Comparison of ENCODE assay signal across 8 cellular contexts in genomic region chr3:52454938-52455282, GRCh38. TPM values are rescaled to one million over a fixed set of nuclear protein-coding genes. Genes with fewer than 3 reads are reported as not detected.
DNase-seq lines count a peak whose midpoint lies in the region; ATAC-seq, FAIRE-seq and TF ChIP-seq lines count a peak whose summit lies in the region.

No MANE protein-coding gene starts in this region.

- no peak for TF ChIP-seq POLR2A in K562 (conservative IDR thresholded peaks at IDR 0.05)

- no peaks in the 10 kb centered on the region for H3K9me3 ChIP-seq in K562 (replicated peaks; ENCODE audit: control insufficient read depth, insufficient read depth, low read depth, low read length)

- no peaks in the 10 kb centered on the region for H3K27me3 Mint-ChIP-seq in mesothelial cell of epicardium (ENCODE audit: low read depth)

- H3K36me3 Mint-ChIP-seq in mesothelial cell of epicardium, result peaks cover 15% of the 10 kb centered on the region

- DNase-seq in HFF-Myc (ENCODE audit: extremely low read depth, low read depth), result no peak
- DNase-seq in K562 (ENCODE audit: extremely low read depth in 1 of 4, low spot score in 3 of 4), result peak in 1 of 4 experiments; percentile 13
- DNase-seq in mesothelial cell of epicardium (ENCODE audit: low spot score in 2 of 2, unreplicated experiment in 2 of 2), result no peak
- DNase-seq in NCI-H1417 (lab: John Stamatoyannopoulos, UW), result no peak
- no peak for DNase-seq in medulla oblongata (ENCODE audit: extremely low spot score)
- DNase-seq in activated CD4-positive, CD25-positive, alpha-beta regulatory T cell (lab: John Stamatoyannopoulos, UW), result no peak

- H3K27ac ChIP-seq in 22Rv1 (peak overlapping the region; percentile 79), K562 (ENCODE audit: extremely low read depth, low read depth, low read length) (peak overlapping the region; percentile 73)

- H4K20me1 ChIP-seq in K562 (replicated peaks; ENCODE audit: control insufficient read depth, insufficient read depth, low read length), result no peaks in the 10 kb centered on the region

- H3K4me3 ChIP-seq in HFF-Myc (replicated peaks; ENCODE audit: low read depth, low read length), result peak overlapping the region; percentile 89
- peak overlapping the region; percentile 92 for H3K4me3 ChIP-seq in K562

- ATAC-seq in K562 (peak; percentile 7), HG02610 (IDR thresholded peaks at IDR 0.05; ENCODE audit: unreplicated experiment) (no peak)

- H3K9ac ChIP-seq in K562 (ENCODE audit: insufficient read depth in 1 of 2, low read depth in 2 of 2, low read length in 2 of 2), result peak overlapping the region; percentile 68 to 93

- H3K27me3 ChIP-seq in K562 (ENCODE audit: control insufficient read depth in 2 of 2, insufficient read depth in 2 of 2, low read length in 2 of 2), result no peaks in the 10 kb centered on the region

- FAIRE-seq in K562 (lab: Jason Lieb, UNC), result peak; percentile 42

- TF ChIP-seq RAD21 in K562 (CRISPR knock-in tag; conservative IDR thresholded peaks at IDR 0.05 in 1 of 2, IDR thresholded peaks at IDR 0.05 in 1 of 2), result no peak

- no peak for TF ChIP-seq CTCF in 22Rv1 (IDR thresholded peaks at IDR 0.05)
- no peak for TF ChIP-seq CTCF in HFF-Myc (IDR thresholded peaks at IDR 0.05; ENCODE audit: low read depth, low read length, missing control alignments)
- TF ChIP-seq CTCF in K562 (IDR thresholded peaks at IDR 0.05 in 2 of 3, conservative IDR thresholded peaks at IDR 0.05 in 1 of 3; ENCODE audit: insufficient read depth in 2 of 3, low read depth in 1 of 3, low read length in 3 of 3), result no peak
- TF ChIP-seq CTCF in mesothelial cell of epicardium (IDR thresholded peaks at IDR 0.05; ENCODE audit: unreplicated experiment), result no peak

- POLR2A ChIA-PET in K562 (lab: Yijun Ruan, JAX), result interaction anchor here (1.2 kb wide), 1 partner anchor 234 kb away, joined by 4 read pairs; no protein-coding TSS in a partner anchor

- no peaks in the 10 kb centered on the region for H3K9me1 ChIP-seq in K562 (ENCODE audit: control insufficient read depth, insufficient read depth, low read length)

- intact Hi-C loops in K562 (cut with micrococcal nuclease), result loop anchor here (10.0 kb wide), 1 partner anchor 230 kb away; the partner anchor contains the start of genes GNL3 and PBRM1

- CTCF ChIA-PET in K562 (lab: Yijun Ruan, JAX; ENCODE audit: low intra/inter-chr PET ratio), result no interaction called here

- H3K4me1 Mint-ChIP-seq in mesothelial cell of epicardium, result peaks cover 49% of the 10 kb centered on the region

- H3K27ac Mint-ChIP-seq in mesothelial cell of epicardium, result peak overlapping the region; percentile 89

- peaks cover 25% of the 10 kb centered on the region; the same call in 2 of the 3 replicates for H3K36me3 ChIP-seq in K562 (ENCODE audit: control insufficient read depth, insufficient read depth, low read length)

- H3K4me1 ChIP-seq in K562 (replicated peaks in 1 of 2; ENCODE audit: control insufficient read depth in 2 of 2, insufficient read depth in 2 of 2, low read length in 2 of 2), result peaks cover 19 to 48% of the 10 kb centered on the region in 2 experiments; a peak in 4 of 5 replicates

- H3K9me3 Mint-ChIP-seq in mesothelial cell of epicardium, result no peaks in the 10 kb centered on the region

- TSS peak; percentile 93 for BruUV-seq in K562 (replicated peaks; lab: Mats Ljungman, UMichigan)

- 22% methylated on average over 3 of the region's 11 CpGs for WGBS in K562 (ENCODE audit: insufficient coverage, low coverage, missing lambda C conversion rate)

- H3K4me2 ChIP-seq in K562 (ENCODE audit: insufficient read depth, low read length), result peak overlapping the region; percentile 83

- peaks cover 28% of the 10 kb centered on the region for H3K79me2 ChIP-seq in K562 (ENCODE audit: control insufficient read depth, insufficient read depth, low read length)

- no peak for TF ChIP-seq EP300 in K562 (IDR thresholded peaks at IDR 0.05; ENCODE audit: low read length)

- peak overlapping the region; percentile 92 for H3K4me3 Mint-ChIP-seq in mesothelial cell of epicardium

- H2AFZ ChIP-seq in K562 (ENCODE audit: low read depth, low read length), result peak overlapping the region; percentile 84

- in situ Hi-C loops in K562 (cut with MboI), result no loop called here

RNA-seq across cellular contexts. Expression of gene NISCH, which starts 0.5 kb away (rescaled TPM):
- 205 and 431 TPM in 2 replicates for total RNA-seq in K562 (2011; cell fraction: chromatin; rRNA removed; ENCODE audit: low replicate concordance)
- total RNA-seq in K562 (2011; cell fraction: nucleolus; rRNA removed), result 200 and 220 TPM in 2 replicates
- 158 and 172 TPM in 2 replicates for total RNA-seq in K562 (2011; cell fraction: nucleoplasm; rRNA removed)
- total RNA-seq in K562 (2014; rRNA removed), result 27.9 and 35.9 TPM in 2 replicates
- total RNA-seq in K562 (2014; rRNA removed; fragmentation: Illumina TruSeq; extraction: Trizol), result 13.9 and 16.1 TPM in 2 replicates
- 20.7 and 22.2 TPM in 2 replicates for total RNA-seq in K562 (2015; rRNA removed; fragmentation: Illumina TruSeq; extraction: Trizol)
- 36.9 and 43.5 TPM in 2 replicates for total RNA-seq in K562 (2021)
- 34.6 and 52.5 TPM in 2 replicates for polyA plus RNA-seq in K562 (2011; rRNA removed)
- 31.2 and 33.2 TPM in 2 replicates for polyA plus RNA-seq in K562 (2011; cell fraction: cytosol; rRNA removed)
- polyA plus RNA-seq in K562 (2011; cell fraction: nucleus; rRNA removed), result 303 and 415 TPM in 2 replicates
- polyA plus RNA-seq in K562 (2012), result 28.8 and 58.0 TPM in 2 replicates
- 23.4 and 28.3 TPM in 2 replicates for polyA plus RNA-seq in K562 (2014; fragmentation: Illumina TruSeq; extraction: Trizol)
- polyA plus RNA-seq in K562 (2014; fragmentation: Nextera tagmentation; extraction: Ambion mirVana), result under 1 TPM; 0.44 to 0.80 TPM
- 37.5 and 42.4 TPM in 2 replicates for polyA plus RNA-seq in K562 (2014; rRNA removed)
- 35.4 and 47.8 TPM in 2 replicates for polyA minus RNA-seq in K562 (2011; rRNA and poly(A)+ RNA removed)
- 23.4 and 31.6 TPM in 2 replicates for polyA minus RNA-seq in K562 (2011; cell fraction: cytosol; rRNA and poly(A)+ RNA removed)
- polyA minus RNA-seq in K562 (2011; cell fraction: nucleus; rRNA and poly(A)+ RNA removed), result 68.9 and 75.8 TPM in 2 replicates
- total RNA-seq in mesothelial cell of epicardium, result 235 to 242 TPM (median 240 TPM) in 3 replicates

RNA-seq across cellular contexts. Expression of gene TNNC1, which starts 1.1 kb away (rescaled TPM):
- total RNA-seq in K562 (2011; cell fraction: chromatin; rRNA removed; ENCODE audit: low replicate concordance), result 0.65 TPM in 1 of 2 replicates, not detected in the other
- 1.0 and 1.3 TPM in 2 replicates for total RNA-seq in K562 (2011; cell fraction: nucleolus; rRNA removed)
- 2.7 TPM in 1 of 2 replicates, not detected in the other for total RNA-seq in K562 (2011; cell fraction: nucleoplasm; rRNA removed)
- total RNA-seq in K562 (2014; rRNA removed), result 0.53 TPM in 1 of 2 replicates, not detected in the other
- total RNA-seq in K562 (2014; rRNA removed; fragmentation: Illumina TruSeq; extraction: Trizol), result not detected in 2 replicates
- total RNA-seq in K562 (2015; rRNA removed; fragmentation: Illumina TruSeq; extraction: Trizol), result not detected in 2 replicates
- 0.47 TPM in 1 of 2 replicates, not detected in the other for total RNA-seq in K562 (2021)
- 0.42 and 1.1 TPM in 2 replicates for polyA plus RNA-seq in K562 (2011; rRNA removed)
- polyA plus RNA-seq in K562 (2011; cell fraction: cytosol; rRNA removed), result 0.60 and 1.6 TPM in 2 replicates
- polyA plus RNA-seq in K562 (2011; cell fraction: nucleus; rRNA removed), result 3.3 and 6.2 TPM in 2 replicates
- polyA plus RNA-seq in K562 (2012), result 0.12 and 0.65 TPM in 2 replicates
- polyA plus RNA-seq in K562 (2014; fragmentation: Illumina TruSeq; extraction: Trizol), result 0.85 TPM in 1 of 2 replicates, not detected in the other
- polyA plus RNA-seq in K562 (2014; fragmentation: Nextera tagmentation; extraction: Ambion mirVana), result under 1 TPM; 0.08 to 0.27 TPM
- polyA plus RNA-seq in K562 (2014; rRNA removed), result 0.78 TPM in 1 of 2 replicates, not detected in the other
- 0.42 and 1.4 TPM in 2 replicates for polyA minus RNA-seq in K562 (2011; rRNA and poly(A)+ RNA removed)
- polyA minus RNA-seq in K562 (2011; cell fraction: cytosol; rRNA and poly(A)+ RNA removed), result not detected in 2 replicates
- polyA minus RNA-seq in K562 (2011; cell fraction: nucleus; rRNA and poly(A)+ RNA removed), result 0.44 TPM in 1 of 2 replicates, not detected in the other
- 4.0 to 5.2 TPM (median 4.6 TPM) in 3 replicates for total RNA-seq in mesothelial cell of epicardium

RNA-seq across cellular contexts. Expression of gene SEMA3G, which starts 10.0 kb away (rescaled TPM):
- total RNA-seq in K562 (2011; cell fraction: chromatin; rRNA removed; ENCODE audit: low replicate concordance), result 0.16 TPM in 1 of 2 replicates, not detected in the other
- total RNA-seq in K562 (2011; cell fraction: nucleolus; rRNA removed), result 0.13 and 0.33 TPM in 2 replicates
- 0.29 TPM in 1 of 2 replicates, not detected in the other for total RNA-seq in K562 (2011; cell fraction: nucleoplasm; rRNA removed)
- total RNA-seq in K562 (2014; rRNA removed) (0.04 and 0.05 TPM in 2 replicates), K562 (2014; rRNA removed; fragmentation: Illumina TruSeq; extraction: Trizol) (not detected in 2 replicates), K562 (2015; rRNA removed; fragmentation: Illumina TruSeq; extraction: Trizol) (0.04 and 0.11 TPM in 2 replicates), K562 (2021) (0.07 TPM in 1 of 2 replicates, not detected in the other), mesothelial cell of epicardium (0.35 to 0.80 TPM (median 0.66 TPM) in 3 replicates)
- polyA plus RNA-seq in K562 (2011; rRNA removed) (0.11 TPM in 1 of 2 replicates, not detected in the other), K562 (2014; fragmentation: Illumina TruSeq; extraction: Trizol) (0.04 TPM in 1 of 2 replicates, not detected in the other), K562 (2014; fragmentation: Nextera tagmentation; extraction: Ambion mirVana) (not detected), K562 (2014; rRNA removed) (not detected in 2 replicates)
- 0.06 TPM in 1 of 2 replicates, not detected in the other for polyA plus RNA-seq in K562 (2011; cell fraction: cytosol; rRNA removed)
- polyA plus RNA-seq in K562 (2011; cell fraction: nucleus; rRNA removed), result 0.10 and 0.23 TPM in 2 replicates
- 0.03 and 0.04 TPM in 2 replicates for polyA plus RNA-seq in K562 (2012)
- polyA minus RNA-seq in K562 (2011; rRNA and poly(A)+ RNA removed), result not detected in 2 replicates
- not detected in 2 replicates for polyA minus RNA-seq in K562 (2011; cell fraction: cytosol; rRNA and poly(A)+ RNA removed)
- polyA minus RNA-seq in K562 (2011; cell fraction: nucleus; rRNA and poly(A)+ RNA removed), result 0.13 and 0.22 TPM in 2 replicates

RNA-seq across cellular contexts. Expression of gene STAB1, which starts 40.2 kb away (rescaled TPM):
- total RNA-seq in K562 (2011; cell fraction: chromatin; rRNA removed; ENCODE audit: low replicate concordance), result 6.3 and 21.2 TPM in 2 replicates
- 16.3 and 17.0 TPM in 2 replicates for total RNA-seq in K562 (2011; cell fraction: nucleolus; rRNA removed)
- total RNA-seq in K562 (2011; cell fraction: nucleoplasm; rRNA removed), result 8.3 and 8.5 TPM in 2 replicates
- total RNA-seq in K562 (2014; rRNA removed) (1.6 and 3.4 TPM in 2 replicates), K562 (2014; rRNA removed; fragmentation: Illumina TruSeq; extraction: Trizol) (1.1 TPM in 2 replicates), K562 (2015; rRNA removed; fragmentation: Illumina TruSeq; extraction: Trizol) (0.75 and 1.2 TPM in 2 replicates), K562 (2021) (3.9 and 4.7 TPM in 2 replicates), mesothelial cell of epicardium (0.29 to 0.71 TPM (median 0.66 TPM) in 3 replicates)
- polyA plus RNA-seq in K562 (2011; rRNA removed) (1.8 and 4.4 TPM in 2 replicates), K562 (2014; fragmentation: Illumina TruSeq; extraction: Trizol) (0.86 and 1.6 TPM in 2 replicates), K562 (2014; fragmentation: Nextera tagmentation; extraction: Ambion mirVana) (under 1 TPM; 0.20 TPM), K562 (2014; rRNA removed) (1.8 and 3.4 TPM in 2 replicates)
- polyA plus RNA-seq in K562 (2011; cell fraction: cytosol; rRNA removed), result 2.6 and 3.1 TPM in 2 replicates
- 34.1 and 41.9 TPM in 2 replicates for polyA plus RNA-seq in K562 (2011; cell fraction: nucleus; rRNA removed)
- polyA plus RNA-seq in K562 (2012), result 1.6 and 2.7 TPM in 2 replicates
- 1.6 and 2.3 TPM in 2 replicates for polyA minus RNA-seq in K562 (2011; rRNA and poly(A)+ RNA removed)
- 1.9 and 3.1 TPM in 2 replicates for polyA minus RNA-seq in K562 (2011; cell fraction: cytosol; rRNA and poly(A)+ RNA removed)
- 8.5 and 12.6 TPM in 2 replicates for polyA minus RNA-seq in K562 (2011; cell fraction: nucleus; rRNA and poly(A)+ RNA removed)

RNA-seq across cellular contexts. Expression of gene PHF7, which starts 44.5 kb away (rescaled TPM):
- 31.9 and 35.6 TPM in 2 replicates for total RNA-seq in K562 (2011; cell fraction: chromatin; rRNA removed; ENCODE audit: low replicate concordance)
- total RNA-seq in K562 (2011; cell fraction: nucleolus; rRNA removed), result 25.5 and 28.0 TPM in 2 replicates
- total RNA-seq in K562 (2011; cell fraction: nucleoplasm; rRNA removed), result 20.6 and 25.9 TPM in 2 replicates
- total RNA-seq in K562 (2014; rRNA removed), result 16.8 and 21.5 TPM in 2 replicates
- 12.7 and 18.0 TPM in 2 replicates for total RNA-seq in K562 (2014; rRNA removed; fragmentation: Illumina TruSeq; extraction: Trizol)
- 19.0 and 20.2 TPM in 2 replicates for total RNA-seq in K562 (2015; rRNA removed; fragmentation: Illumina TruSeq; extraction: Trizol)
- 16.7 and 19.5 TPM in 2 replicates for total RNA-seq in K562 (2021)
- polyA plus RNA-seq in K562 (2011; rRNA removed), result 27.5 and 28.3 TPM in 2 replicates
- 10.7 and 16.3 TPM in 2 replicates for polyA plus RNA-seq in K562 (2011; cell fraction: cytosol; rRNA removed)
- 33.0 and 39.3 TPM in 2 replicates for polyA plus RNA-seq in K562 (2011; cell fraction: nucleus; rRNA removed)
- 14.0 and 20.6 TPM in 2 replicates for polyA plus RNA-seq in K562 (2012)
- 18.3 and 18.4 TPM in 2 replicates for polyA plus RNA-seq in K562 (2014; fragmentation: Illumina TruSeq; extraction: Trizol)
- 1 to 10 TPM; 2.4 to 4.1 TPM for polyA plus RNA-seq in K562 (2014; fragmentation: Nextera tagmentation; extraction: Ambion mirVana)
- 28.7 and 29.1 TPM in 2 replicates for polyA plus RNA-seq in K562 (2014; rRNA removed)
- polyA minus RNA-seq in K562 (2011; rRNA and poly(A)+ RNA removed), result 17.5 and 19.1 TPM in 2 replicates
- 7.0 and 9.6 TPM in 2 replicates for polyA minus RNA-seq in K562 (2011; cell fraction: cytosol; rRNA and poly(A)+ RNA removed)
- polyA minus RNA-seq in K562 (2011; cell fraction: nucleus; rRNA and poly(A)+ RNA removed), result 13.9 and 14.5 TPM in 2 replicates
- 4.1 to 6.6 TPM (median 5.3 TPM) in 3 replicates for total RNA-seq in mesothelial cell of epicardium
